ENCODE assay signal across 23 cellular contexts in the genomic region with DNA sequence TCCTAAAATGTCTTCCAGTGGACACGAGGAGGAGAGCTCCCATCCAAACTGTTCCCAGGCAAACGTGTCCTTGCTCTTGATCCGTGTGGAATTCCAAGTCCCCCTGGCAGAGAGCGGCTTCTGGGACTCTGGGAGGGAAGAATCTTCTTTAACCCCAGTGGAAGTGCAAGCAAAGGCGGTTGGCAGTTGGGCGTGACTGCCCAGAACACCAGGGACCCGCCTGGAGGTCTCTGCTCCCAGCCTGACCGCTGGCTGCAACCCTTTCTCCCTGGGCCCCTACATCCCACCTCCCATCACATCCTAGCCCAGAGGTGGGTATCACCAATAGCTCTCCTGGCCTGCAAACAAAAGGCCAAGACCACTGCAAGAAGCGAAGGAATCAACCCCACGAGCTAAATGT. TPM values are rescaled to one million over a fixed set of nuclear protein-coding genes. Genes with fewer than 3 reads are reported as not detected.
DNase-seq lines count a peak whose midpoint lies in the region; ATAC-seq, FAIRE-seq and TF ChIP-seq lines count a peak whose summit lies in the region.
"Had no signal": no experiment of that assay in that cellular context is flagged by ENCODE, and none has a peak within 500 bp of the region (broad histone marks: within the 10 kb centered on the region; RNA-seq: fewer than 3 reads in every experiment).

No MANE protein-coding gene starts in this region.

- H3K4me1 Mint-ChIP-seq in Calu3 (ENCODE audit: low read depth, unreplicated experiment) = peaks cover 8% of the 10 kb centered on the region
- no peaks in the 10 kb centered on the region for H3K4me1 Mint-ChIP-seq in activated T-cell treated with anti-CD3 and anti-CD28 coated beads, Interleukin-2, amount 50 U/mL, for 4 hours (ENCODE audit: low read depth)
- no peaks in the 10 kb centered on the region for H3K4me1 Mint-ChIP-seq in effector memory CD8-positive, alpha-beta T cell (ENCODE audit: low read depth in 2 of 2)
- H3K4me1 Mint-ChIP-seq: activated naive CD8-positive, alpha-beta T cell treated with anti-CD3 and anti-CD28 coated beads, Interleukin-2, amount 10 ng/mL, durations not matched to agents 7 days and 5 days; IgD-negative memory B cell had no signal

- dilution Hi-C loops in mammary epithelial cell (cut with HindIII; ENCODE audit: low sequenced_read_pairs) = no loop called here

- H3K27me3 ChIP-seq in mammary epithelial cell (ENCODE audit: insufficient read depth, low read length) (no peaks in the 10 kb centered on the region), mucosa of stomach (ENCODE audit: control insufficient read depth, insufficient read depth, low read length) (no peaks in the 10 kb centered on the region), gastroesophageal sphincter (peaks cover 4% of the 10 kb centered on the region)
- H3K27me3 ChIP-seq: body of pancreas had no signal

- TF ChIP-seq EP300 in A549 (IDR thresholded peaks at IDR 0.05) = no peak
- TF ChIP-seq EP300 in gastroesophageal sphincter (IDR thresholded peaks at IDR 0.05) = no peak

- no peak for TF ChIP-seq CTCF in A549 (IDR thresholded peaks at IDR 0.05)
- no peak for TF ChIP-seq CTCF in Calu3 (IDR thresholded peaks at IDR 0.05; ENCODE audit: unreplicated experiment)
- no peak for TF ChIP-seq CTCF in mammary epithelial cell (conservative IDR thresholded peaks at IDR 0.05 in 1 of 2, IDR thresholded peaks at IDR 0.05 in 1 of 2; ENCODE audit: extremely low read depth in 1 of 2, insufficient read depth in 1 of 2, low read depth in 1 of 2, low read length in 2 of 2)
- TF ChIP-seq CTCF in gastroesophageal sphincter (IDR thresholded peaks at IDR 0.05) = no peak

- BruUV-seq in Calu3 (replicated peaks; lab: Mats Ljungman, UMichigan) = TSS peak; percentile 76
- BruUV-seq in mammary epithelial cell (replicated peaks; lab: Mats Ljungman, UMichigan) = no TSS peak

- no peaks in the 10 kb centered on the region for H3K36me3 Mint-ChIP-seq in Calu3 (ENCODE audit: insufficient read depth, unreplicated experiment)
- H3K36me3 Mint-ChIP-seq in activated T-cell treated with anti-CD3 and anti-CD28 coated beads, Interleukin-2, amount 50 U/mL, for 4 hours (ENCODE audit: insufficient read depth) = no peaks in the 10 kb centered on the region
- no peaks in the 10 kb centered on the region for H3K36me3 Mint-ChIP-seq in effector memory CD8-positive, alpha-beta T cell (ENCODE audit: insufficient read depth)
- H3K36me3 Mint-ChIP-seq: activated naive CD8-positive, alpha-beta T cell treated with anti-CD3 and anti-CD28 coated beads, Interleukin-2, amount 10 ng/mL, durations not matched to agents 7 days and 5 days; IgD-negative memory B cell had no signal

- FAIRE-seq in A549 (lab: Jason Lieb, UNC) = no peak
- FAIRE-seq: frontal cortex had no signal

- H3K27ac ChIP-seq in A549 (peak overlapping the region; percentile 78 to 86), mammary epithelial cell (ENCODE audit: insufficient read depth, low read depth, low read length) (peak overlapping the region; percentile 85), gastroesophageal sphincter (no peak overlapping the region)
- H3K27ac ChIP-seq: coronary artery, HL-60, SK-N-MC, tibial artery had no signal

- no peak overlapping the region for H3K27ac Mint-ChIP-seq in Calu3 (ENCODE audit: unreplicated experiment)
- no peak overlapping the region for H3K27ac Mint-ChIP-seq in effector memory CD8-positive, alpha-beta T cell
- H3K27ac Mint-ChIP-seq: activated naive CD8-positive, alpha-beta T cell treated with anti-CD3 and anti-CD28 coated beads, Interleukin-2, amount 10 ng/mL, durations not matched to agents 7 days and 5 days; activated T-cell treated with anti-CD3 and anti-CD28 coated beads, Interleukin-2, amount 50 U/mL, for 72 hours; IgD-negative memory B cell had no signal

- peak overlapping the region; percentile 46 for H3K9ac ChIP-seq in mammary epithelial cell (ENCODE audit: insufficient read depth, low read length)
- H3K9ac ChIP-seq in mucosa of stomach (ENCODE audit: low read length) = peak overlapping the region; percentile 76

- WGBS in A549 (ENCODE audit: missing lambda C conversion rate) = 88% methylated on average over 7 of the region's 10 CpGs
- WGBS in mammary epithelial cell (ENCODE audit: low coverage, missing lambda C conversion rate) = 81% methylated on average over 10 of the region's 10 CpGs
- WGBS in gastroesophageal sphincter (ENCODE audit: low coverage in 1 of 2), 2 donors = 47 to 55% methylated on average over 2 to 4 of the region's 10 CpGs

- no peak for ATAC-seq in A549
- no peak for ATAC-seq in activated T-cell treated with anti-CD3 and anti-CD28 coated beads, Interleukin-2, amount 50 U/mL, for 4 hours
- no peak for ATAC-seq in effector memory CD8-positive, alpha-beta T cell (replicated peaks)
- no peak for ATAC-seq in gastroesophageal sphincter
- ATAC-seq: activated T-cell treated with anti-CD3 and anti-CD28 coated beads, Interleukin-2, amount 50 U/mL, for 72 hours had no signal

- H3K79me2 ChIP-seq in mammary epithelial cell (ENCODE audit: insufficient read depth, low read length) = peaks cover 25% of the 10 kb centered on the region

- no peak for TF ChIP-seq POLR2A in A549 (IDR thresholded peaks at IDR 0.05; ENCODE audit: low read length)
- no peak for TF ChIP-seq POLR2A in gastroesophageal sphincter (IDR thresholded peaks at IDR 0.05)

- DNase-seq in A549 (ENCODE audit: low read depth in 1 of 2, low spot score in 1 of 2) = no peak
- DNase-seq in Calu3 = peak; percentile 24
- DNase-seq in mammary epithelial cell = no peak
- no peak for DNase-seq in HuH-7 (ENCODE audit: low spot score)
- no peak for DNase-seq in activated T-cell treated with anti-CD3 and anti-CD28 coated beads, Interleukin-2, amount 50 U/mL, for 4 hours
- DNase-seq in effector memory CD8-positive, alpha-beta T cell = no peak
- DNase-seq: activated CD4-positive, CD25-positive, alpha-beta regulatory T cell; activated CD8-positive, alpha-beta memory T cell treated with anti-CD3 and anti-CD28 coated beads for 24 hours; activated naive CD8-positive, alpha-beta T cell treated with anti-CD3 and anti-CD28 coated beads, Interleukin-2, amount 10 ng/mL, durations not matched to agents 7 days and 5 days; activated T-cell treated with anti-CD3 and anti-CD28 coated beads, Interleukin-2, amount 50 U/mL, for 72 hours; left ventricle myocardium superior; MM.1S; OCI-M1; stimulated activated naive CD4-positive, alpha-beta T cell; tibial artery had no signal

- H3K4me3 ChIP-seq in A549 = no peak overlapping the region
- no peak overlapping the region for H3K4me3 ChIP-seq in mammary epithelial cell (replicated peaks in 1 of 3; ENCODE audit: insufficient read depth in 1 of 3, low read depth in 2 of 3, low read length in 3 of 3)
- peak overlapping the region; percentile 33 for H3K4me3 ChIP-seq in mucosa of stomach (ENCODE audit: low read length)
- no peak overlapping the region for H3K4me3 ChIP-seq in gastroesophageal sphincter
- H3K4me3 ChIP-seq: body of pancreas, coronary artery, SK-N-MC, tibial artery had no signal

- no peak for TF ChIP-seq RAD21 in A549 (conservative IDR thresholded peaks at IDR 0.05 in 1 of 2, IDR thresholded peaks at IDR 0.05 in 1 of 2)

- H3K4me2 ChIP-seq in A549 = peak overlapping the region; percentile 85
- H3K4me2 ChIP-seq in mammary epithelial cell (ENCODE audit: insufficient read depth, low read depth, low read length) = peak overlapping the region; percentile 59

- in situ Hi-C loops in mammary epithelial cell (cut with MboI; ENCODE audit: low sequenced_read_pairs in 2 of 2) = no loop called here

- H3K9me3 ChIP-seq in A549 (no peaks in the 10 kb centered on the region), mammary epithelial cell (replicated peaks; ENCODE audit: insufficient read depth, low read length) (no peaks in the 10 kb centered on the region), mucosa of stomach (ENCODE audit: control insufficient read depth, low read length) (no peaks in the 10 kb centered on the region), gastroesophageal sphincter (no peaks in the 10 kb centered on the region)
- H3K9me3 ChIP-seq: body of pancreas, tibial artery had no signal

- H3K4me1 ChIP-seq in A549 (peaks cover 16% of the 10 kb centered on the region), mammary epithelial cell (ENCODE audit: insufficient read depth, low read length) (peaks cover 23% of the 10 kb centered on the region), mucosa of stomach (ENCODE audit: control insufficient read depth, insufficient read depth, low read length) (peaks cover 87% of the 10 kb centered on the region), gastroesophageal sphincter (peaks cover 0 to 27% (median 0%) of the 10 kb centered on the region in 3 donors)

- H3K9me3 Mint-ChIP-seq in Calu3 (ENCODE audit: low read depth, unreplicated experiment) = no peaks in the 10 kb centered on the region
- H3K9me3 Mint-ChIP-seq in activated T-cell treated with anti-CD3 and anti-CD28 coated beads, Interleukin-2, amount 50 U/mL, for 4 hours = no peaks in the 10 kb centered on the region
- no peaks in the 10 kb centered on the region for H3K9me3 Mint-ChIP-seq in effector memory CD8-positive, alpha-beta T cell
- H3K9me3 Mint-ChIP-seq: activated naive CD8-positive, alpha-beta T cell treated with anti-CD3 and anti-CD28 coated beads, Interleukin-2, amount 10 ng/mL, durations not matched to agents 7 days and 5 days; activated T-cell treated with anti-CD3 and anti-CD28 coated beads, Interleukin-2, amount 50 U/mL, for 72 hours; IgD-negative memory B cell had no signal

- POLR2A ChIA-PET in A549 (lab: Yijun Ruan, JAX) = interaction anchor here (0.9 kb wide), 1 partner anchor 10 kb away, joined by 4 read pairs; no protein-coding TSS in a partner anchor

- no peaks in the 10 kb centered on the region for H3K27me3 Mint-ChIP-seq in Calu3 (ENCODE audit: unreplicated experiment)
- H3K27me3 Mint-ChIP-seq in activated T-cell treated with anti-CD3 and anti-CD28 coated beads, Interleukin-2, amount 50 U/mL, for 4 hours (ENCODE audit: low read depth) = no peaks in the 10 kb centered on the region
- no peaks in the 10 kb centered on the region for H3K27me3 Mint-ChIP-seq in effector memory CD8-positive, alpha-beta T cell
- H3K27me3 Mint-ChIP-seq: activated naive CD8-positive, alpha-beta T cell treated with anti-CD3 and anti-CD28 coated beads, Interleukin-2, amount 10 ng/mL, durations not matched to agents 7 days and 5 days had no signal

- H3K36me3 ChIP-seq in mammary epithelial cell (ENCODE audit: insufficient read depth, low read length) = no peaks in the 10 kb centered on the region
- H3K36me3 ChIP-seq in mucosa of stomach (ENCODE audit: control insufficient read depth, insufficient read depth, low read length) = no peaks in the 10 kb centered on the region
- no peaks in the 10 kb centered on the region for H3K36me3 ChIP-seq in gastroesophageal sphincter
- H3K36me3 ChIP-seq: tibial artery had no signal

- CTCF ChIA-PET in A549 (lab: Yijun Ruan, JAX) (interaction anchor here (0.8 kb wide), 1 partner anchor 10 kb away, joined by 3 read pairs; no protein-coding TSS in a partner anchor), Calu3 (lab: Charles Lee) (interaction anchor here (0.7 to 1.1 kb wide), 4 partner anchors 13 to 92 kb away, joined by 3 to 6 read pairs (median 4); no protein-coding TSS in a partner anchor), mammary epithelial cell (lab: Charles Lee; ENCODE audit: low non-redundant PET) (no interaction called here)

- no peaks in the 10 kb centered on the region for H4K20me1 ChIP-seq in mammary epithelial cell (ENCODE audit: insufficient read depth, low read length)

- intact Hi-C loops in Calu3 (cut with micrococcal nuclease; ENCODE audit: unreplicated experiment) = loop anchor here (5.0 kb wide), 1 partner anchor 46 kb away; no protein-coding TSS in a partner anchor
- intact Hi-C loops in mammary epithelial cell (cut with micrococcal nuclease) = no loop called here

- peak overlapping the region; percentile 54 for H2AFZ ChIP-seq in mammary epithelial cell (ENCODE audit: low read depth, low read length)

- H3K4me3 Mint-ChIP-seq in Calu3 (ENCODE audit: low read depth, unreplicated experiment) = no peak overlapping the region
- no peak overlapping the region for H3K4me3 Mint-ChIP-seq in activated T-cell treated with anti-CD3 and anti-CD28 coated beads, Interleukin-2, amount 50 U/mL, for 4 hours
- H3K4me3 Mint-ChIP-seq in effector memory CD8-positive, alpha-beta T cell = no peak overlapping the region
- H3K4me3 Mint-ChIP-seq: activated naive CD8-positive, alpha-beta T cell treated with anti-CD3 and anti-CD28 coated beads, Interleukin-2, amount 10 ng/mL, durations not matched to agents 7 days and 5 days; activated T-cell treated with anti-CD3 and anti-CD28 coated beads, Interleukin-2, amount 50 U/mL, for 72 hours; IgD-negative memory B cell had no signal

RNA-seq across cellular contexts. Expression of gene CASZ1, which starts 17.8 kb away (rescaled TPM):
- polyA plus RNA-seq in A549 (2011; rRNA removed) (0.52 and 0.56 TPM in 2 replicates), A549 (2017; fragmentation: RNase III; extraction: RNeasy Plus Mini Kit Qiagen cat#74134 plus additional on column Dnase treatment) (0.94 to 1.2 TPM (median 1.1 TPM) in 3 replicates), mammary epithelial cell (4.3 TPM)
- 1.0 TPM in 2 replicates for polyA plus RNA-seq in A549 (2012; cell fraction: cytosol; rRNA removed)
- 1.6 and 3.8 TPM in 2 replicates for polyA plus RNA-seq in A549 (2012; cell fraction: nucleus; rRNA removed)
- 0.92 and 1.1 TPM in 2 replicates for polyA minus RNA-seq in A549 (2011; rRNA and poly(A)+ RNA removed)
- total RNA-seq in Calu3 (2022) (12.6 and 16.5 TPM in 2 replicates), mammary epithelial cell (10 to 100 TPM; 13.0 to 14.1 TPM), gastroesophageal sphincter (10 to 100 TPM; 22.1 to 47.4 (median 28.0) TPM)
- 4.5 TPM for polyA minus RNA-seq in mammary epithelial cell
- 10 to 100 TPM in 1 of 3 donors, 1 to 10 TPM in 2; 6.9 to 11.2 (median 8.4) TPM for total RNA-seq in activated T-cell treated with anti-CD3 and anti-CD28 coated beads, Interleukin-2, amount 50 U/mL, for 4 hours

Comparison
In these comparisons a context has a peak if more than half of its experiments do, and no peak if none do; other contexts are left out.
1. H3K27ac ChIP-seq: peak in A549 (2 of 2) and mammary epithelial cell (single experiment); none in gastroesophageal sphincter (0 of 4).